ENCODE assay signal across 27 cellular contexts in genomic region chr13:23418776-23419683, GRCh38.
"Had no signal": no experiment of that assay in that cellular context is flagged by ENCODE, and none has a peak within 500 bp of the region (broad histone marks: within the 10 kb centered on the region; RNA-seq: fewer than 3 reads in every experiment).

No MANE protein-coding gene starts in this region.

- H3K27me3 Mint-ChIP-seq: activated CD4-positive, alpha-beta memory T cell treated with anti-CD3 and anti-CD28 coated beads, Interleukin-2, amount 10 ng/mL, durations not matched to agents 7 days and 5 days; activated CD4-positive, alpha-beta T cell treated with anti-CD3 and anti-CD28 coated beads, Interleukin-2, amount 10 ng/mL, durations not matched to agents 7 days and 5 days; activated T-helper 17 cell treated with anti-CD3 and anti-CD28 coated beads, Interleukin-2, amount 50 U/mL, for 72 hours; central memory CD8-positive, alpha-beta T cell; stimulated activated memory B cell treated with anti-CD40 and anti-IgM and Interleukin-4, amounts not matched to agents 10 μg/mL and 1 μg/mL and 100 μg/mL, for 72 hours had no signal

- ATAC-seq: activated T-cell treated with anti-CD3 and anti-CD28 coated beads, Interleukin-2, amount 50 U/mL, for 4 hours; activated T-helper 17 cell treated with anti-CD3 and anti-CD28 coated beads, Interleukin-2, amount 50 U/mL, for 72 hours; gastrocnemius medialis; left ventricle myocardium superior; pancreas; sciatic nerve; stimulated activated memory B cell treated with anti-CD40 and anti-IgM and Interleukin-4, amounts not matched to agents 10 μg/mL and 1 μg/mL and 100 μg/mL, for 72 hours had no signal

- H3K9me3 Mint-ChIP-seq: activated CD4-positive, alpha-beta memory T cell treated with anti-CD3 and anti-CD28 coated beads, Interleukin-2, amount 10 ng/mL, durations not matched to agents 7 days and 5 days; activated CD4-positive, alpha-beta T cell treated with anti-CD3 and anti-CD28 coated beads, Interleukin-2, amount 10 ng/mL, durations not matched to agents 7 days and 5 days; activated T-cell treated with anti-CD3 and anti-CD28 coated beads, Interleukin-2, amount 50 U/mL, for 4 hours; activated T-helper 17 cell treated with anti-CD3 and anti-CD28 coated beads, Interleukin-2, amount 50 U/mL, for 72 hours; central memory CD8-positive, alpha-beta T cell; nephron; stimulated activated memory B cell treated with anti-CD40 and anti-IgM and Interleukin-4, amounts not matched to agents 10 μg/mL and 1 μg/mL and 100 μg/mL, for 72 hours had no signal

- H3K36me3 Mint-ChIP-seq: stimulated activated memory B cell treated with anti-CD40 and anti-IgM and Interleukin-4, amounts not matched to agents 10 μg/mL and 1 μg/mL and 100 μg/mL, for 72 hours had no signal

- H3K4me3 ChIP-seq: gastrocnemius medialis, hepatocyte, pancreas, prostate gland, skin epidermis, suprapubic skin, tibial nerve had no signal

- DNase-seq: activated CD4-positive, alpha-beta memory T cell treated with anti-CD3 and anti-CD28 coated beads, Interleukin-2, amount 10 ng/mL, durations not matched to agents 7 days and 5 days; activated CD4-positive, alpha-beta T cell treated with anti-CD3 and anti-CD28 coated beads, Interleukin-2, amount 10 ng/mL, durations not matched to agents 7 days and 5 days; activated gamma-delta T cell treated with Interleukin-2 at 50 U/mL for 16 hours; activated naive CD4-positive, alpha-beta T cell treated with anti-CD3 and anti-CD28 coated beads, Interleukin-2, amount 50 U/mL, for 16 hours; activated T-cell treated with anti-CD3 and anti-CD28 coated beads, Interleukin-2, amount 50 U/mL, for 4 hours; amniotic stem cell; effector CD8-positive, alpha-beta T cell; gastrocnemius medialis; islet precursor cell; left ventricle myocardium superior; pancreas; retina; stimulated activated CD4-positive, alpha-beta T cell treated with anti-CD3 and anti-CD28 coated beads, Interleukin-12 subunit alpha, Interleukin-12 subunit beta, amount 100 ng/mL, for 4 hours; stimulated activated CD4-positive, alpha-beta T cell treated with anti-CD3 and anti-CD28 coated beads, Interleukin-4, amount 100 ng/mL, for 4 hours; stimulated activated CD8-positive, alpha-beta memory T cell treated with anti-CD3 and anti-CD28 coated beads, Interleukin-4, amount 100 ng/mL, for 48 hours; T-helper 1 cell had no signal

- H3K4me1 Mint-ChIP-seq: activated CD4-positive, alpha-beta memory T cell treated with anti-CD3 and anti-CD28 coated beads, Interleukin-2, amount 10 ng/mL, durations not matched to agents 7 days and 5 days; activated CD4-positive, alpha-beta T cell treated with anti-CD3 and anti-CD28 coated beads, Interleukin-2, amount 10 ng/mL, durations not matched to agents 7 days and 5 days; activated T-helper 17 cell treated with anti-CD3 and anti-CD28 coated beads, Interleukin-2, amount 50 U/mL, for 72 hours; central memory CD8-positive, alpha-beta T cell; stimulated activated memory B cell treated with anti-CD40 and anti-IgM and Interleukin-4, amounts not matched to agents 10 μg/mL and 1 μg/mL and 100 μg/mL, for 72 hours had no signal

- H3K27ac Mint-ChIP-seq: activated CD4-positive, alpha-beta memory T cell treated with anti-CD3 and anti-CD28 coated beads, Interleukin-2, amount 10 ng/mL, durations not matched to agents 7 days and 5 days; activated CD4-positive, alpha-beta T cell treated with anti-CD3 and anti-CD28 coated beads, Interleukin-2, amount 10 ng/mL, durations not matched to agents 7 days and 5 days; activated T-helper 17 cell treated with anti-CD3 and anti-CD28 coated beads, Interleukin-2, amount 50 U/mL, for 72 hours; stimulated activated memory B cell treated with anti-CD40 and anti-IgM and Interleukin-4, amounts not matched to agents 10 μg/mL and 1 μg/mL and 100 μg/mL, for 72 hours had no signal

- H3K27ac ChIP-seq: gastrocnemius medialis, hepatocyte, pancreas, prostate gland, skin epidermis, suprapubic skin, tibial nerve, VCaP had no signal

- H3K4me3 Mint-ChIP-seq: activated CD4-positive, alpha-beta memory T cell treated with anti-CD3 and anti-CD28 coated beads, Interleukin-2, amount 10 ng/mL, durations not matched to agents 7 days and 5 days; activated CD4-positive, alpha-beta T cell treated with anti-CD3 and anti-CD28 coated beads, Interleukin-2, amount 10 ng/mL, durations not matched to agents 7 days and 5 days; activated T-cell treated with anti-CD3 and anti-CD28 coated beads, Interleukin-2, amount 50 U/mL, for 4 hours; activated T-helper 17 cell treated with anti-CD3 and anti-CD28 coated beads, Interleukin-2, amount 50 U/mL, for 72 hours; central memory CD8-positive, alpha-beta T cell; nephron; stimulated activated memory B cell treated with anti-CD40 and anti-IgM and Interleukin-4, amounts not matched to agents 10 μg/mL and 1 μg/mL and 100 μg/mL, for 72 hours had no signal
